9 cellular contexts compared by ENCODE assay signal in the genomic region with DNA sequence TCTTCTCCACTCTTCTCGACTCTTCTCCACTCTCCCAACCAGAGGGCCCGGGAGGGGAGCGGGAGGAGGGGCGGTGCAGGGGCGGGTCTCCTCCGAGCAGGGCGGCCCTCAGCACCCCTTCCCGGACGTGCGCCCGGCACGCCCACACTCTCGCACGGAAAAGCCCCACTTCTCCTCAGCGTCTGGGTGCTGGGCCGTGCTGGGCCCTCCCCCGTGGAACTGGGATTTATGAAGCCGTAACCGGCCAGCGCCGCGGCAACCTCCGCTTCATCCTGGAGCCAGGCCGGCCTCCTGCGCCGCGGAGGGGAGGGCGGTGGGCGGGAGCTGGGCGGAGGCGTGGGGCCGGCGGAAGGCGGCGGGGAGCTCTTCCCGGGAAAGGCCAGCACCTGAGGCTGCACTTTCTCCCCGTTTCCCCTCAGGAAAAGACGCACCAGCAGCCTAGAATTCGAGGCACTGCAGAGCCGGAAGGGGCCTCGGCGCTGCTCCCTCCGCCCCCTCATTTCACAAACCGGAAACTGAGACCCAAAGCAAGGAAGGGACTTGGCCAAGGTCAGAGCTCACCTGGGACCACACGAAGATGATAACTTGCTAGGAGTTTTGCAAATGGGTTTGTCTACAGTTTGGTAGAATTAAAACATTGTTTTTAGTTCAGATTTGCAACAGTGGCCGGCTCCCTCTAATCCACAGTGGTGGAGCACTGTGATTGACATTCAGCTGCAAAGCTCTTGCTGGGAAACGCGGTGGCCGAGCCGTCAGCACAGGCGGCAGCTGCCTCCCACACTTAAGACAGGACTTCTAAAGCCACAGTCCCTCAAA. TPM values are rescaled to one million over a fixed set of nuclear protein-coding genes. Genes with fewer than 3 reads are reported as not detected.
DNase-seq lines count a peak whose midpoint lies in the region; ATAC-seq and TF ChIP-seq lines count a peak whose summit lies in the region.
"Had no signal": no experiment of that assay in that cellular context is flagged by ENCODE, and none has a peak within 500 bp of the region (broad histone marks: within the 10 kb centered on the region; RNA-seq: fewer than 3 reads in every experiment).

No MANE protein-coding gene starts in this region.

- H3K36me3 ChIP-seq in neuron (ENCODE audit: insufficient read depth, low read length) = no peaks in the 10 kb centered on the region
- H3K36me3 ChIP-seq: neutrophil had no signal

- no peaks in the 10 kb centered on the region for H3K9me3 Mint-ChIP-seq in type B pancreatic cell

- peak overlapping the region; percentile 48 to 78 for H3K4me3 ChIP-seq in foreskin fibroblast (ENCODE audit: low read depth in 1 of 2, low read length in 2 of 2)
- H3K4me3 ChIP-seq in neuron (ENCODE audit: low read length) = peak overlapping the region; percentile 51

- no peaks in the 10 kb centered on the region for H3K36me3 Mint-ChIP-seq in type B pancreatic cell

- peaks cover 8% of the 10 kb centered on the region for H3K27me3 Mint-ChIP-seq in type B pancreatic cell

- TF ChIP-seq CTCF in foreskin fibroblast (IDR thresholded peaks at IDR 0.05; ENCODE audit: low read depth, low read length) (no peak), type B pancreatic cell (conservative IDR thresholded peaks at IDR 0.05) (no peak)

- peaks cover 49% of the 10 kb centered on the region for H3K4me1 Mint-ChIP-seq in type B pancreatic cell (ENCODE audit: unreplicated experiment)

- peak overlapping the region; percentile 66 for H3K27ac Mint-ChIP-seq in type B pancreatic cell

- DNase-seq in NCI-H526 treated with DMSO at 0.1 percent for 48 hours (lab: John Stamatoyannopoulos, UW) (peak; percentile 86), foreskin fibroblast (peak; percentile 48 to 82), type B pancreatic cell (ENCODE audit: extremely low spot score, unreplicated experiment) (peak; percentile 79), GOT3 (lab: John Stamatoyannopoulos, UW) (no peak)
- DNase-seq in activated effector memory CD4-positive, alpha-beta T cell treated with Interleukin-2 at 50 U/mL for 16 hours = peak; percentile 56

- H2AFZ ChIP-seq in neuron (ENCODE audit: low read depth, low read length) = peak overlapping the region; percentile 95

- ATAC-seq in GM18498 (IDR thresholded peaks at IDR 0.05; ENCODE audit: unreplicated experiment) (peak; percentile 59), HG02884 (IDR thresholded peaks at IDR 0.05; ENCODE audit: unreplicated experiment) (peak; percentile 66)

- H3K4me3 Mint-ChIP-seq in type B pancreatic cell = peak overlapping the region; percentile 91

- H3K4me1 ChIP-seq in neuron (ENCODE audit: insufficient read depth, low read length) = peaks cover 35% of the 10 kb centered on the region

- H3K9me3 ChIP-seq in neuron (ENCODE audit: low read length) = no peaks in the 10 kb centered on the region
- H3K9me3 ChIP-seq: neutrophil had no signal

- H3K27me3 ChIP-seq in neuron (ENCODE audit: insufficient read depth, low read length) = peaks cover 12% of the 10 kb centered on the region

RNA-seq across cellular contexts. Expression of a gene that starts 31.6 kb away (rescaled TPM):
- total RNA-seq in type B pancreatic cell (ENCODE audit: low replicate concordance) = 6.3 and 50.3 TPM in 2 replicates
